Comparison of ENCODE assay signal across 31 cellular contexts in the genomic region with DNA sequence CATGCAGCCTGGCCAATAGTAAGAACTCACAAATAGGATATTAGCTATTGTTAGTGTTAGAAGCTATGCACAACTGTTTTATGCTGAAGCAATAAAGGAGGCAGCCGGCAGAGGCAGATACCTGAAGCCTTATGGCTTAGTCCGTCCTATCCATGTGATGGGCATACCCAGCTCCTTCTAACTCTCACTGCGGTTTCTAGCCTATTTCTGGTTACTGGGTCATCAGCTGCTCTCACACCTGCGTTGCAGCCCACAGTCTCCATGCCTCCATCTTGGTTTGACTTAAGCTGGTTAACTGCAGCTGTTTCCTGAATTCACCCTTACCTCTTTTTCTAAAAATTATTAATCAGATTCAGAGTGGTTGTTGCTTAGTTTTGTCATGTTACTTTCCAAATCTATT. TPM values are rescaled to one million over a fixed set of nuclear protein-coding genes. Genes with fewer than 3 reads are reported as not detected.
"Had no signal": no experiment of that assay in that cellular context is flagged by ENCODE, and none has a peak within 500 bp of the region (broad histone marks: within the 10 kb centered on the region; RNA-seq: fewer than 3 reads in every experiment).

No MANE protein-coding gene starts in this region.

- H3K27ac ChIP-seq: colonic mucosa, left ventricle myocardium inferior, neural progenitor cell, sigmoid colon, stomach, suprapubic skin, tibial nerve had no signal

- H3K36me3 ChIP-seq: colonic mucosa, left ventricle myocardium inferior, neural progenitor cell, sigmoid colon, stomach, suprapubic skin, tibial nerve had no signal

- DNase-seq: activated B cell treated with CpG ODN at 0.5 μM for 24 hours; activated CD4-positive, alpha-beta T cell treated with anti-CD3 and anti-CD28 coated beads for 4 hours; activated CD4-positive, alpha-beta T cell treated with anti-CD3 and anti-CD28 coated beads, Interleukin-2, amount 50 U/mL, for 48 hours; activated CD8-positive, alpha-beta memory T cell treated with anti-CD3 and anti-CD28 coated beads, Interleukin-2, amount 50 U/mL, for 48 hours; activated naive CD4-positive, alpha-beta T cell treated with Interleukin-2 at 50 U/mL for 16 hours; activated naive CD8-positive, alpha-beta T cell treated with anti-CD3 and anti-CD28 coated beads for 36 hours; activated T-cell treated with anti-CD3 and anti-CD28 coated beads, Interleukin-2, amount 50 U/mL, for 4 hours; colonic mucosa; dorsolateral prefrontal cortex; effector memory CD8-positive, alpha-beta T cell; foreskin melanocyte; left ventricle myocardium inferior; naive thymus-derived CD8-positive, alpha-beta T cell; retina; sigmoid colon; stimulated activated CD4-positive, alpha-beta T cell treated with anti-CD3 and anti-CD28 coated beads, Interleukin-15, amount 100 ng/mL, for 24 hours; stomach had no signal

- H3K4me1 Mint-ChIP-seq: activated B cell treated with CpG ODN at 0.5 μM for 24 hours; activated naive CD8-positive, alpha-beta T cell treated with anti-CD3 and anti-CD28 coated beads for 36 hours; central memory CD8-positive, alpha-beta T cell; naive thymus-derived CD8-positive, alpha-beta T cell; stimulated activated memory B cell treated with anti-CD40 and anti-IgM and Interleukin-4, amounts not matched to agents 10 μg/mL and 1 μg/mL and 100 μg/mL, for 72 hours had no signal

- H3K36me3 Mint-ChIP-seq: activated naive CD8-positive, alpha-beta T cell treated with anti-CD3 and anti-CD28 coated beads for 36 hours; naive thymus-derived CD8-positive, alpha-beta T cell; neural progenitor cell; stimulated activated memory B cell treated with anti-CD40 and anti-IgM and Interleukin-4, amounts not matched to agents 10 μg/mL and 1 μg/mL and 100 μg/mL, for 72 hours had no signal

- H3K27me3 ChIP-seq: colonic mucosa, neural progenitor cell, sigmoid colon, tibial nerve had no signal

- H3K4me3 Mint-ChIP-seq: activated B cell treated with CpG ODN at 0.5 μM for 24 hours; activated naive CD8-positive, alpha-beta T cell treated with anti-CD3 and anti-CD28 coated beads for 36 hours; activated T-cell treated with anti-CD3 and anti-CD28 coated beads, Interleukin-2, amount 50 U/mL, for 4 hours; central memory CD8-positive, alpha-beta T cell; effector memory CD8-positive, alpha-beta T cell; naive thymus-derived CD8-positive, alpha-beta T cell; neural progenitor cell; stimulated activated memory B cell treated with anti-CD40 and anti-IgM and Interleukin-4, amounts not matched to agents 10 μg/mL and 1 μg/mL and 100 μg/mL, for 72 hours had no signal

- ATAC-seq: activated T-cell treated with anti-CD3 and anti-CD28 coated beads, Interleukin-2, amount 50 U/mL, for 4 hours; effector memory CD8-positive, alpha-beta T cell; esophagus mucosa; naive thymus-derived CD8-positive, alpha-beta T cell; stimulated activated memory B cell treated with anti-CD40 and anti-IgM and Interleukin-4, amounts not matched to agents 10 μg/mL and 1 μg/mL and 100 μg/mL, for 72 hours had no signal

- H3K9me3 Mint-ChIP-seq: activated B cell treated with CpG ODN at 0.5 μM for 24 hours; activated naive CD8-positive, alpha-beta T cell treated with anti-CD3 and anti-CD28 coated beads for 36 hours; activated T-cell treated with anti-CD3 and anti-CD28 coated beads, Interleukin-2, amount 50 U/mL, for 4 hours; activated T-helper 2 cell treated with anti-CD3 and anti-CD28 coated beads, Interferon-gamma antibody, Interleukin-2, Interleukin-4, amounts not matched to agents 10 μg/mL and 5 μg/mL and 100 μg/mL, durations not matched to agents 14 hours and 24 hours and 36 hours; central memory CD8-positive, alpha-beta T cell; effector memory CD8-positive, alpha-beta T cell; naive thymus-derived CD8-positive, alpha-beta T cell; neural progenitor cell; stimulated activated memory B cell treated with anti-CD40 and anti-IgM and Interleukin-4, amounts not matched to agents 10 μg/mL and 1 μg/mL and 100 μg/mL, for 72 hours had no signal

- H3K9me3 ChIP-seq: colonic mucosa, left ventricle myocardium inferior, sigmoid colon, stomach, suprapubic skin, tibial nerve had no signal

- H3K4me1 ChIP-seq: colonic mucosa, left ventricle myocardium inferior, sigmoid colon, stomach, suprapubic skin had no signal

- H3K4me3 ChIP-seq: colonic mucosa, dorsolateral prefrontal cortex, left ventricle myocardium inferior, neural progenitor cell, sigmoid colon, smooth muscle cell, stomach, suprapubic skin, tibial nerve had no signal

- H3K27ac Mint-ChIP-seq: activated B cell treated with CpG ODN at 0.5 μM for 24 hours; activated naive CD8-positive, alpha-beta T cell treated with anti-CD3 and anti-CD28 coated beads for 36 hours; activated T-helper 2 cell treated with anti-CD3 and anti-CD28 coated beads, Interferon-gamma antibody, Interleukin-2, Interleukin-4, amounts not matched to agents 10 μg/mL and 5 μg/mL and 100 μg/mL, durations not matched to agents 14 hours and 24 hours and 36 hours; effector memory CD8-positive, alpha-beta T cell; naive thymus-derived CD8-positive, alpha-beta T cell; neural progenitor cell; stimulated activated memory B cell treated with anti-CD40 and anti-IgM and Interleukin-4, amounts not matched to agents 10 μg/mL and 1 μg/mL and 100 μg/mL, for 72 hours had no signal

- H3K9ac ChIP-seq: neural progenitor cell had no signal

RNA-seq across cellular contexts. Expression of a gene that starts 40.5 kb away (rescaled TPM):
- total RNA-seq: activated B cell treated with CpG ODN at 0.5 μM for 24 hours; activated CD8-positive, alpha-beta memory T cell treated with anti-CD3 and anti-CD28 coated beads for 36 hours; activated naive CD8-positive, alpha-beta T cell treated with anti-CD3 and anti-CD28 coated beads for 36 hours; activated T-cell treated with anti-CD3 and anti-CD28 coated beads, Interleukin-2, amount 50 U/mL, for 4 hours; activated T-helper 2 cell treated with anti-CD3 and anti-CD28 coated beads, Interferon-gamma antibody, Interleukin-2, Interleukin-4, amounts not matched to agents 10 μg/mL and 5 μg/mL and 100 μg/mL, durations not matched to agents 14 hours and 24 hours and 36 hours; astrocyte; endothelial cell of umbilical vein; esophagus mucosa; left ventricle myocardium inferior; lung microvascular endothelial cell; naive thymus-derived CD8-positive, alpha-beta T cell; omental fat pad; posterior vena cava; sigmoid colon; smooth muscle cell; stomach; suprapubic skin; tibial nerve had no signal
- polyA plus RNA-seq: endothelial cell of umbilical vein; naive thymus-derived CD8-positive, alpha-beta T cell; smooth muscle cell; stomach had no signal
